Comparison of ENCODE assay signal across 19 cellular contexts in the genomic region with DNA sequence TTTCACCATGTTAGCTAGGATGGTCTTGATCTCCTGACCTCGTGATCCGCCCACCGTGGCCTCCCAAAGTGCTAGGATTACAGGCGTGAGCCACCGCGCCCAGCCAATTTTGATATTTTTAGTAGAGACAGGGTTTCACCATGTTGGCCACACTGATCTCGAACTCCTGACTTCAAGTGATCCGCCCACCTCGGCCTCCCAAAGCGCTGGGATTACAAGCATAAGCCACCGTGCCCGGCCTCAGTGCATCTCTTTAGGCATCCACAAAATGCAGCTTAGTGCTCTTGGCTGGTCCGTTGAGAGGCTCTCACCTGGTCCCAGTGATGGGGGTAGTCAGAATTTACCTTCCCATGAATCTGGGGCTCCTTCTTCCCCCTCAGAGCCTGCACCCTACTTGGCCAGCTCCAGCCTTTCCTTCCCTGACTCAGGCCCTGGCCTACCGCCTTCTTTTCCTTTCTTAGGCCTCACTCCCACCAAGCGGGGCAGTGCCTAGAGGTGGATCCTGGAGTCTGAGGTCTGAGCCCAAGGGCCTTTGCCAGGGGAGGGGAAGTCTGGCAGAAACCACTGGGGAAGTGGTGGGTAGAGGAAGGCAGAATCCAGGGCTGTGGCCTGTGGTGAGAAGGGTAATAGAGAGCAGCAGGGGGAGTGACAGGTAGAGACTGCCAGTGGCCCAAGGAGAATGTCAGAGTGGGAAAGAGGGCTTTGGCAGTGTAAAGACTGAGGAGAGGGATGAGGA. TPM values are rescaled to one million over a fixed set of nuclear protein-coding genes. Genes with fewer than 3 reads are reported as not detected.
DNase-seq lines count a peak whose midpoint lies in the region; ATAC-seq and TF ChIP-seq lines count a peak whose summit lies in the region.
"Had no signal": no experiment of that assay in that cellular context is flagged by ENCODE, and none has a peak within 500 bp of the region (broad histone marks: within the 10 kb centered on the region; RNA-seq: fewer than 3 reads in every experiment).

No MANE protein-coding gene starts in this region.

- peak overlapping the region; percentile 37 for H3K4me2 ChIP-seq in Loucy (ENCODE audit: low read depth, low read length, poor library complexity, severe bottlenecking)

- peak overlapping the region; percentile 47 for H3K27ac Mint-ChIP-seq in activated CD8-positive, alpha-beta memory T cell treated with anti-CD3 and anti-CD28 coated beads, Interleukin-2, amount 10 ng/mL, durations not matched to agents 7 days and 5 days
- H3K27ac Mint-ChIP-seq in activated T-helper 1 cell treated with anti-CD3 and anti-CD28 coated beads, Interleukin-12 subunit alpha, Interleukin-12 subunit beta, Interleukin-2, Interleukin-4 antibody, amounts not matched to agents 30 ng/mL and 10 ng/mL and 1 ng/mL, durations not matched to agents 14 hours and 24 hours and 36 hours: peak overlapping the region; percentile 50
- H3K27ac Mint-ChIP-seq: immature natural killer cell had no signal

- intact Hi-C loops in activated T-helper 1 cell treated with anti-CD3 and anti-CD28 coated beads, Interleukin-12 subunit alpha, Interleukin-12 subunit beta, Interleukin-2, Interleukin-4 antibody, amounts not matched to agents 30 ng/mL and 10 ng/mL and 1 ng/mL, durations not matched to agents 14 hours and 24 hours and 36 hours (cut with micrococcal nuclease): loop anchor here (5.0 kb wide), 1 partner anchor 515 kb away; no protein-coding TSS in a partner anchor
- intact Hi-C loops in spleen (cut with DNase I; ENCODE audit: low total_unique reads): no loop called here

- H3K4me1 ChIP-seq in Loucy (ENCODE audit: insufficient read depth, low read length, poor library complexity, severe bottlenecking) (peaks cover 31% of the 10 kb centered on the region), spleen (peaks cover 16 to 67% (median 31%) of the 10 kb centered on the region in 6 donors)

- H3F3A ChIP-seq in Loucy (ENCODE audit: low read depth): peaks cover 21% of the 10 kb centered on the region

- no peaks in the 10 kb centered on the region for H3K9me3 ChIP-seq in Loucy (ENCODE audit: insufficient read depth, low read depth, low read length)
- H3K9me3 ChIP-seq in spleen: no peaks in the 10 kb centered on the region
- H3K9me3 ChIP-seq in MG63: no peaks in the 10 kb centered on the region
- H3K9me3 ChIP-seq: gastrocnemius medialis had no signal

- H3K4me1 Mint-ChIP-seq in activated CD8-positive, alpha-beta memory T cell treated with anti-CD3 and anti-CD28 coated beads, Interleukin-2, amount 10 ng/mL, durations not matched to agents 7 days and 5 days: peaks cover 27% of the 10 kb centered on the region
- H3K4me1 Mint-ChIP-seq in activated T-helper 1 cell treated with anti-CD3 and anti-CD28 coated beads, Interleukin-12 subunit alpha, Interleukin-12 subunit beta, Interleukin-2, Interleukin-4 antibody, amounts not matched to agents 30 ng/mL and 10 ng/mL and 1 ng/mL, durations not matched to agents 14 hours and 24 hours and 36 hours (ENCODE audit: low read depth): peaks cover 42% of the 10 kb centered on the region

- no peaks in the 10 kb centered on the region for H3K9me2 ChIP-seq in Loucy (replicated peaks; ENCODE audit: low read depth, low read length)

- H3K36me3 ChIP-seq in Loucy (ENCODE audit: insufficient read depth, low read length) (no peaks in the 10 kb centered on the region), spleen (peaks cover 0 to 15% (median 0%) of the 10 kb centered on the region in 6 donors), MG63 (no peaks in the 10 kb centered on the region)
- H3K36me3 ChIP-seq: gastrocnemius medialis had no signal

- H3K36me3 Mint-ChIP-seq in activated CD8-positive, alpha-beta memory T cell treated with anti-CD3 and anti-CD28 coated beads, Interleukin-2, amount 10 ng/mL, durations not matched to agents 7 days and 5 days: no peaks in the 10 kb centered on the region
- H3K36me3 Mint-ChIP-seq in activated T-helper 1 cell treated with anti-CD3 and anti-CD28 coated beads, Interleukin-12 subunit alpha, Interleukin-12 subunit beta, Interleukin-2, Interleukin-4 antibody, amounts not matched to agents 30 ng/mL and 10 ng/mL and 1 ng/mL, durations not matched to agents 14 hours and 24 hours and 36 hours (ENCODE audit: low read depth): peaks cover 6% of the 10 kb centered on the region
- H3K36me3 Mint-ChIP-seq: immature natural killer cell had no signal

- H2AFZ ChIP-seq in Loucy (ENCODE audit: low read length): no peak overlapping the region

- no peak overlapping the region for H3K27ac ChIP-seq in spleen
- H3K27ac ChIP-seq: gastrocnemius medialis had no signal

- H4K20me1 ChIP-seq in Loucy (ENCODE audit: insufficient read depth, low read length, poor library complexity, severe bottlenecking): no peaks in the 10 kb centered on the region

- H3K27me3 Mint-ChIP-seq in activated CD8-positive, alpha-beta memory T cell treated with anti-CD3 and anti-CD28 coated beads, Interleukin-2, amount 10 ng/mL, durations not matched to agents 7 days and 5 days: no peaks in the 10 kb centered on the region
- peaks cover 2% of the 10 kb centered on the region for H3K27me3 Mint-ChIP-seq in activated T-helper 1 cell treated with anti-CD3 and anti-CD28 coated beads, Interleukin-12 subunit alpha, Interleukin-12 subunit beta, Interleukin-2, Interleukin-4 antibody, amounts not matched to agents 30 ng/mL and 10 ng/mL and 1 ng/mL, durations not matched to agents 14 hours and 24 hours and 36 hours (ENCODE audit: insufficient read depth)

- ATAC-seq in activated CD8-positive, alpha-beta memory T cell treated with anti-CD3 and anti-CD28 coated beads, Interleukin-2, amount 10 ng/mL, durations not matched to agents 7 days and 5 days: no peak
- ATAC-seq: gastrocnemius medialis had no signal

- no peak overlapping the region for H3K4me3 Mint-ChIP-seq in activated CD8-positive, alpha-beta memory T cell treated with anti-CD3 and anti-CD28 coated beads, Interleukin-2, amount 10 ng/mL, durations not matched to agents 7 days and 5 days
- H3K4me3 Mint-ChIP-seq in activated T-helper 1 cell treated with anti-CD3 and anti-CD28 coated beads, Interleukin-12 subunit alpha, Interleukin-12 subunit beta, Interleukin-2, Interleukin-4 antibody, amounts not matched to agents 30 ng/mL and 10 ng/mL and 1 ng/mL, durations not matched to agents 14 hours and 24 hours and 36 hours: peak overlapping the region; percentile 57

- H3K4me3 ChIP-seq in Loucy (ENCODE audit: low read length, poor library complexity, severe bottlenecking): no peak overlapping the region
- no peak overlapping the region for H3K4me3 ChIP-seq in spleen
- H3K4me3 ChIP-seq in MG63: no peak overlapping the region
- H3K4me3 ChIP-seq: gastrocnemius medialis had no signal

- CTCF ChIA-PET in activated CD8-positive, alpha-beta memory T cell treated with anti-CD3 and anti-CD28 coated beads, Interleukin-2, amount 10 ng/mL, durations not matched to agents 7 days and 5 days (lab: Charles Lee): interaction anchor here (0.9 to 13.5 kb wide), 8 partner anchors 12 to 64 kb away, joined by 3 to 212 read pairs (median 6); a partner anchor contains a TSS

- TF ChIP-seq POLR2A in spleen (IDR thresholded peaks at IDR 0.05): no peak

- no peak for DNase-seq in activated CD8-positive, alpha-beta memory T cell treated with anti-CD3 and anti-CD28 coated beads, Interleukin-2, amount 10 ng/mL, durations not matched to agents 7 days and 5 days
- no peak for DNase-seq in activated CD8-positive, alpha-beta memory T cell treated with anti-CD3 and anti-CD28 coated beads for 24 hours
- no peak for DNase-seq in activated T-helper 1 cell treated with anti-CD3 and anti-CD28 coated beads, Interleukin-12 subunit alpha, Interleukin-12 subunit beta, Interleukin-2, Interleukin-4 antibody, amounts not matched to agents 30 ng/mL and 10 ng/mL and 1 ng/mL, durations not matched to agents 14 hours and 24 hours and 36 hours (ENCODE audit: low spot score)
- peak; percentile 63 for DNase-seq in spleen
- DNase-seq in MG63: no peak
- DNase-seq in SHP77 treated with DMSO at 0.1 percent for 48 hours (lab: John Stamatoyannopoulos, UW): no peak
- DNase-seq in NCI-H446 (lab: John Stamatoyannopoulos, UW): no peak
- DNase-seq: activated CD4-positive, alpha-beta T cell treated with anti-CD3 and anti-CD28 coated beads, Interleukin-2, amount 50 U/mL, for 48 hours; central memory CD4-positive, alpha-beta T cell; immature natural killer cell; mesendoderm; NCI-H2171 treated with DMSO at 0.1 percent for 48 hours; small intestine had no signal

- H3K9ac ChIP-seq in Loucy (ENCODE audit: low read depth, low read length, poor library complexity, severe bottlenecking): peak overlapping the region; percentile 24

- no peaks in the 10 kb centered on the region for H3K27me3 ChIP-seq in Loucy (ENCODE audit: insufficient read depth, low read length, poor library complexity, severe bottlenecking)
- H3K27me3 ChIP-seq in spleen (replicated peaks in 1 of 7): no peaks in the 10 kb centered on the region
- H3K27me3 ChIP-seq in MG63: no peaks in the 10 kb centered on the region
- H3K27me3 ChIP-seq: gastrocnemius medialis had no signal

- 73 to 82% (median 78%) methylated on average over 15 of the region's 15 CpGs for WGBS in spleen, 5 donors

- TF ChIP-seq CTCF in Loucy (conservative IDR thresholded peaks at IDR 0.05; ENCODE audit: low read length) (no peak), spleen (IDR thresholded peaks at IDR 0.05 in 8 of 11, conservative IDR thresholded peaks at IDR 0.05 in 3 of 11) (no peak)

- no peaks in the 10 kb centered on the region for H3K79me2 ChIP-seq in Loucy (ENCODE audit: insufficient read depth, low read length)

- no peaks in the 10 kb centered on the region for H3K9me3 Mint-ChIP-seq in activated CD8-positive, alpha-beta memory T cell treated with anti-CD3 and anti-CD28 coated beads, Interleukin-2, amount 10 ng/mL, durations not matched to agents 7 days and 5 days (ENCODE audit: low read depth)
- no peaks in the 10 kb centered on the region for H3K9me3 Mint-ChIP-seq in activated T-helper 1 cell treated with anti-CD3 and anti-CD28 coated beads, Interleukin-12 subunit alpha, Interleukin-12 subunit beta, Interleukin-2, Interleukin-4 antibody, amounts not matched to agents 30 ng/mL and 10 ng/mL and 1 ng/mL, durations not matched to agents 14 hours and 24 hours and 36 hours
- H3K9me3 Mint-ChIP-seq: immature natural killer cell had no signal

RNA-seq across cellular contexts. Expression of a gene that starts 3.7 kb away (rescaled TPM):
- total RNA-seq in activated CD8-positive, alpha-beta memory T cell treated with anti-CD3 and anti-CD28 coated beads, Interleukin-2, amount 10 ng/mL, durations not matched to agents 7 days and 5 days: 1 to 10 TPM in 1 of 2 experiments, under 1 TPM in 1; 0.91 to 1.2 TPM
- 1.5 and 1.8 TPM in 2 replicates for total RNA-seq in activated T-helper 1 cell treated with anti-CD3 and anti-CD28 coated beads, Interleukin-12 subunit alpha, Interleukin-12 subunit beta, Interleukin-2, Interleukin-4 antibody, amounts not matched to agents 30 ng/mL and 10 ng/mL and 1 ng/mL, durations not matched to agents 14 hours and 24 hours and 36 hours
- under 1 TPM in 1 of 7 donors, not detected in 6; 0.60 TPM for total RNA-seq in spleen
- not detected for polyA plus RNA-seq in spleen
- not detected in 2 replicates for total RNA-seq in MG63 (2014; rRNA removed; shearing (Covaris generic); ENCODE audit: low replicate concordance)
- total RNA-seq: gastrocnemius medialis, M059J, osteoblast, subcutaneous adipose tissue had no signal
- polyA plus RNA-seq: AG04450, immature natural killer cell, small intestine had no signal

RNA-seq across cellular contexts. Expression of a gene that starts 5.5 kb away (rescaled TPM):
- 10 to 100 TPM; 58.1 to 74.8 TPM for total RNA-seq in activated CD8-positive, alpha-beta memory T cell treated with anti-CD3 and anti-CD28 coated beads, Interleukin-2, amount 10 ng/mL, durations not matched to agents 7 days and 5 days
- total RNA-seq in activated T-helper 1 cell treated with anti-CD3 and anti-CD28 coated beads, Interleukin-12 subunit alpha, Interleukin-12 subunit beta, Interleukin-2, Interleukin-4 antibody, amounts not matched to agents 30 ng/mL and 10 ng/mL and 1 ng/mL, durations not matched to agents 14 hours and 24 hours and 36 hours: 166 and 172 TPM in 2 replicates
- total RNA-seq in spleen: 10 to 100 TPM; 44.0 to 88.9 (median 68.8) TPM
- 10 to 100 TPM; 11.1 to 38.6 (median 13.4) TPM for polyA plus RNA-seq in spleen
- total RNA-seq in MG63 (2014; rRNA removed; shearing (Covaris generic); ENCODE audit: low replicate concordance): 25.7 and 60.5 TPM in 2 replicates

RNA-seq across cellular contexts. Expression of a gene that starts 14.0 kb away (rescaled TPM):
- 10 to 100 TPM; 48.2 to 63.7 TPM for total RNA-seq in activated CD8-positive, alpha-beta memory T cell treated with anti-CD3 and anti-CD28 coated beads, Interleukin-2, amount 10 ng/mL, durations not matched to agents 7 days and 5 days
- 69.2 and 74.3 TPM in 2 replicates for total RNA-seq in activated T-helper 1 cell treated with anti-CD3 and anti-CD28 coated beads, Interleukin-12 subunit alpha, Interleukin-12 subunit beta, Interleukin-2, Interleukin-4 antibody, amounts not matched to agents 30 ng/mL and 10 ng/mL and 1 ng/mL, durations not matched to agents 14 hours and 24 hours and 36 hours
- total RNA-seq in spleen: 10 to 100 TPM; 27.1 to 35.8 (median 30.3) TPM
- 10 to 100 TPM; 31.9 to 43.4 (median 40.1) TPM for polyA plus RNA-seq in spleen
- total RNA-seq in MG63 (2014; rRNA removed; shearing (Covaris generic); ENCODE audit: low replicate concordance): 39.6 and 49.6 TPM in 2 replicates

RNA-seq across cellular contexts. Expression of a gene that starts 22.7 kb away (rescaled TPM):
- 100 to 1,000 TPM; 149 to 155 TPM for total RNA-seq in activated CD8-positive, alpha-beta memory T cell treated with anti-CD3 and anti-CD28 coated beads, Interleukin-2, amount 10 ng/mL, durations not matched to agents 7 days and 5 days
- 151 and 158 TPM in 2 replicates for total RNA-seq in activated T-helper 1 cell treated with anti-CD3 and anti-CD28 coated beads, Interleukin-12 subunit alpha, Interleukin-12 subunit beta, Interleukin-2, Interleukin-4 antibody, amounts not matched to agents 30 ng/mL and 10 ng/mL and 1 ng/mL, durations not matched to agents 14 hours and 24 hours and 36 hours
- total RNA-seq in spleen: 10 to 100 TPM; 15.7 to 42.5 (median 27.2) TPM
- 10 to 100 TPM; 17.0 to 51.5 (median 43.2) TPM for polyA plus RNA-seq in spleen
- total RNA-seq in MG63 (2014; rRNA removed; shearing (Covaris generic); ENCODE audit: low replicate concordance): 124 and 222 TPM in 2 replicates

RNA-seq across cellular contexts. Expression of a gene that starts 26.6 kb away (rescaled TPM):
- total RNA-seq in activated CD8-positive, alpha-beta memory T cell treated with anti-CD3 and anti-CD28 coated beads, Interleukin-2, amount 10 ng/mL, durations not matched to agents 7 days and 5 days: 10 to 100 TPM; 48.0 to 57.4 TPM
- 61.4 and 62.3 TPM in 2 replicates for total RNA-seq in activated T-helper 1 cell treated with anti-CD3 and anti-CD28 coated beads, Interleukin-12 subunit alpha, Interleukin-12 subunit beta, Interleukin-2, Interleukin-4 antibody, amounts not matched to agents 30 ng/mL and 10 ng/mL and 1 ng/mL, durations not matched to agents 14 hours and 24 hours and 36 hours
- 100 to 1,000 TPM in 4 of 7 donors, 10 to 100 TPM in 3; 63.4 to 133 (median 108) TPM for total RNA-seq in spleen
- polyA plus RNA-seq in spleen: 10 to 100 TPM; 36.8 to 49.8 (median 48.6) TPM
- 140 and 175 TPM in 2 replicates for total RNA-seq in MG63 (2014; rRNA removed; shearing (Covaris generic); ENCODE audit: low replicate concordance)
